ENCODE assay signal across 1 cellular context in genomic region chr1:107358611-107359342, GRCh38.
TF ChIP-seq lines count a peak whose summit lies in the region.

No MANE protein-coding gene starts in this region.

TF ChIP-seq in GM23338, 12 proteins besides CTCF, POLR2A, EP300 and RAD21 (continued from another document):
- TF ChIP-seq, protein P1, sequence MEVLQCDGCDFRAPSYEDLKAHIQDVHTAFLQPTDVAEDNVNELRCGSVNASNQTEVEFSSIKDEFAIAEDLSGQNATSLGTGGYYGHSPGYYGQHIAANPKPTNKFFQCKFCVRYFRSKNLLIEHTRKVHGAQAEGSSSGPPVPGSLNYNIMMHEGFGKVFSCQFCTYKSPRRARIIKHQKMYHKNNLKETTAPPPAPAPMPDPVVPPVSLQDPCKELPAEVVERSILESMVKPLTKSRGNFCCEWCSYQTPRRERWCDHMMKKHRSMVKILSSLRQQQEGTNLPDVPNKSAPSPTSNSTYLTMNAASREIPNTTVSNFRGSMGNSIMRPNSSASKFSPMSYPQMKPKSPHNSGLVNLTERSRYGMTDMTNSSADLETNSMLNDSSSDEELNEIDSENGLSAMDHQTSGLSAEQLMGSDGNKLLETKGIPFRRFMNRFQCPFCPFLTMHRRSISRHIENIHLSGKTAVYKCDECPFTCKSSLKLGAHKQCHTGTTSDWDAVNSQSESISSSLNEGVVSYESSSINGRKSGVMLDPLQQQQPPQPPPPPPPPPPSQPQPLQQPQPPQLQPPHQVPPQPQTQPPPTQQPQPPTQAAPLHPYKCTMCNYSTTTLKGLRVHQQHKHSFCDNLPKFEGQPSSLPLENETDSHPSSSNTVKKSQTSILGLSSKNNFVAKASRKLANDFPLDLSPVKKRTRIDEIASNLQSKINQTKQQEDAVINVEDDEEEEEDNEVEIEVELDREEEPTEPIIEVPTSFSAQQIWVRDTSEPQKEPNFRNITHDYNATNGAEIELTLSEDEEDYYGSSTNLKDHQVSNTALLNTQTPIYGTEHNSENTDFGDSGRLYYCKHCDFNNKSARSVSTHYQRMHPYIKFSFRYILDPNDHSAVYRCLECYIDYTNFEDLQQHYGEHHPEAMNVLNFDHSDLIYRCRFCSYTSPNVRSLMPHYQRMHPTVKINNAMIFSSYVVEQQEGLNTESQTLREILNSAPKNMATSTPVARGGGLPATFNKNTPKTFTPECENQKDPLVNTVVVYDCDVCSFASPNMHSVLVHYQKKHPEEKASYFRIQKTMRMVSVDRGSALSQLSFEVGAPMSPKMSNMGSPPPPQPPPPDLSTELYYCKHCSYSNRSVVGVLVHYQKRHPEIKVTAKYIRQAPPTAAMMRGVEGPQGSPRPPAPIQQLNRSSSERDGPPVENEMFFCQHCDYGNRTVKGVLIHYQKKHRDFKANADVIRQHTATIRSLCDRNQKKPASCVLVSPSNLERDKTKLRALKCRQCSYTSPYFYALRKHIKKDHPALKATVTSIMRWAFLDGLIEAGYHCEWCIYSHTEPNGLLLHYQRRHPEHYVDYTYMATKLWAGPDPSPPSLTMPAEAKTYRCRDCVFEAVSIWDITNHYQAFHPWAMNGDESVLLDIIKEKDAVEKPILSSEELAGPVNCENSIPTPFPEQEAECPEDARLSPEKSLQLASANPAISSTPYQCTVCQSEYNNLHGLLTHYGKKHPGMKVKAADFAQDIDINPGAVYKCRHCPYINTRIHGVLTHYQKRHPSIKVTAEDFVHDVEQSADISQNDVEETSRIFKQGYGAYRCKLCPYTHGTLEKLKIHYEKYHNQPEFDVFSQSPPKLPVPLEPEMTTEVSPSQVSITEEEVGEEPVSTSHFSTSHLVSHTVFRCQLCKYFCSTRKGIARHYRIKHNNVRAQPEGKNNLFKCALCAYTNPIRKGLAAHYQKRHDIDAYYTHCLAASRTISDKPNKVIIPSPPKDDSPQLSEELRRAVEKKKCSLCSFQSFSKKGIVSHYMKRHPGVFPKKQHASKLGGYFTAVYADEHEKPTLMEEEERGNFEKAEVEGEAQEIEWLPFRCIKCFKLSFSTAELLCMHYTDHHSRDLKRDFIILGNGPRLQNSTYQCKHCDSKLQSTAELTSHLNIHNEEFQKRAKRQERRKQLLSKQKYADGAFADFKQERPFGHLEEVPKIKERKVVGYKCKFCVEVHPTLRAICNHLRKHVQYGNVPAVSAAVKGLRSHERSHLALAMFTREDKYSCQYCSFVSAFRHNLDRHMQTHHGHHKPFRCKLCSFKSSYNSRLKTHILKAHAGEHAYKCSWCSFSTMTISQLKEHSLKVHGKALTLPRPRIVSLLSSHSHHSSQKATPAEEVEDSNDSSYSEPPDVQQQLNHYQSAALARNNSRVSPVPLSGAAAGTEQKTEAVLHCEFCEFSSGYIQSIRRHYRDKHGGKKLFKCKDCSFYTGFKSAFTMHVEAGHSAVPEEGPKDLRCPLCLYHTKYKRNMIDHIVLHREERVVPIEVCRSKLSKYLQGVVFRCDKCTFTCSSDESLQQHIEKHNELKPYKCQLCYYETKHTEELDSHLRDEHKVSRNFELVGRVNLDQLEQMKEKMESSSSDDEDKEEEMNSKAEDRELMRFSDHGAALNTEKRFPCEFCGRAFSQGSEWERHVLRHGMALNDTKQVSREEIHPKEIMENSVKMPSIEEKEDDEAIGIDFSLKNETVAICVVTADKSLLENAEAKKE (CRISPR knock-in tag; IDR thresholded peaks at IDR 0.05) = no peak
- no peak for TF ChIP-seq ETS1 (IDR thresholded peaks at IDR 0.05)
- no peak for TF ChIP-seq CREB1 (CRISPR knock-in tag; IDR thresholded peaks at IDR 0.05; ENCODE audit: low read depth)
- no peak for TF ChIP-seq EZH2 (IDR thresholded peaks at IDR 0.05; ENCODE audit: low read depth, unreplicated experiment)
- TF ChIP-seq ZNF331 (CRISPR knock-in tag; IDR thresholded peaks at IDR 0.05; ENCODE audit: low read depth) = no peak
- TF ChIP-seq REST (IDR thresholded peaks at IDR 0.05; ENCODE audit: unreplicated experiment) = no peak
- TF ChIP-seq POLR2AphosphoS5 (IDR thresholded peaks at IDR 0.05; ENCODE audit: low read depth) = no peak
- TF ChIP-seq JUNB (IDR thresholded peaks at IDR 0.05; ENCODE audit: unreplicated experiment) = no peak
